19 cellular contexts compared by ENCODE assay signal in the genomic region with DNA sequence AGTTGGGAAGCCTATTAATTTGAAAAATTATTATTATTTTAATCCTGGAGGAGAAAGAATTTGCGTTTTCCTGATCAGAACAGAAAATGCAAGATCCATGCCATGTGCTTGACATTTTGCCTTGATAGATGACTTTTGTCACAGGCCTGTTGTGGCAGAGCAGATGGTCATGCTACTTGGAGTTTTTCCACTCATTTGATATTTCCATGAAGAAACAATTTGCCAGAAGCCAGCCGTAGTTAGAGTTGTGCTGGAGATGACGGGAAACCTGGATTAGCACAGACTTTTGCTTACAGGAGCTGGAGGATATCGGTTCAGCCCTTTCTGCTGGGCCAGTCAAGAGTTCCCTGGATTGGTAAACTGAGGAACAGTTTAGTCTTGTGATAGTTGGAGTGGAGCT. TPM values are rescaled to one million over a fixed set of nuclear protein-coding genes. Genes with fewer than 3 reads are reported as not detected.
DNase-seq lines count a peak whose midpoint lies in the region; ATAC-seq lines count a peak whose summit lies in the region.
"Had no signal": no experiment of that assay in that cellular context is flagged by ENCODE, and none has a peak within 500 bp of the region (broad histone marks: within the 10 kb centered on the region; RNA-seq: fewer than 3 reads in every experiment).

No MANE protein-coding gene starts in this region.

- no peaks in the 10 kb centered on the region for H3K36me3 ChIP-seq in endocrine pancreas (ENCODE audit: control insufficient read depth, insufficient read depth, low read length)
- H3K36me3 ChIP-seq: right atrium auricular region, upper lobe of right lung had no signal

- peak overlapping the region; percentile 4 for H3K9ac ChIP-seq in endocrine pancreas (ENCODE audit: control insufficient read depth, insufficient read depth, low read length)

- intact Hi-C loops in activated naive CD4-positive, alpha-beta T cell treated with anti-CD3 and anti-CD28 coated beads for 36 hours (cut with micrococcal nuclease), result loop anchor here (1.0 to 10.0 kb wide), 5 partner anchors 21 to 541 kb away; a partner anchor contains a TSS

- H3K27me3 Mint-ChIP-seq in activated naive CD4-positive, alpha-beta T cell treated with anti-CD3 and anti-CD28 coated beads for 36 hours (ENCODE audit: low read depth), result no peaks in the 10 kb centered on the region
- peaks cover 0 to 2% of the 10 kb centered on the region in 2 donors for H3K27me3 Mint-ChIP-seq in T-cell
- peaks cover 58 to 72% of the 10 kb centered on the region in 2 donors for H3K27me3 Mint-ChIP-seq in natural killer cell treated with Interleukin-12 subunit alpha and Interleukin-12 subunit beta and Interleukin-15 and Interleukin-18, amount 100 ng/mL, for 72 hours

- H3K4me1 ChIP-seq in endocrine pancreas (ENCODE audit: control insufficient read depth, insufficient read depth, low read length), result peaks cover 17% of the 10 kb centered on the region

- peak overlapping the region; percentile 93 for H3K27ac Mint-ChIP-seq in activated naive CD4-positive, alpha-beta T cell treated with anti-CD3 and anti-CD28 coated beads for 36 hours
- H3K27ac Mint-ChIP-seq in T-cell, result peak overlapping the region; percentile 92 to 99
- H3K27ac Mint-ChIP-seq in natural killer cell treated with Interleukin-12 subunit alpha and Interleukin-12 subunit beta and Interleukin-15 and Interleukin-18, amount 100 ng/mL, for 72 hours, result peak overlapping the region in 1 of 2 donors; percentile 52

- H3K4me3 ChIP-seq in endocrine pancreas (ENCODE audit: control insufficient read depth, insufficient read depth, low read length), result peak overlapping the region; percentile 37
- H3K4me3 ChIP-seq: lung, right atrium auricular region, upper lobe of right lung had no signal

- H3K27me3 ChIP-seq in endocrine pancreas (ENCODE audit: control insufficient read depth, insufficient read depth, low read length), result no peaks in the 10 kb centered on the region
- H3K27me3 ChIP-seq: right atrium auricular region, upper lobe of right lung had no signal

- CTCF ChIA-PET in activated naive CD4-positive, alpha-beta T cell treated with anti-CD3 and anti-CD28 coated beads for 36 hours (lab: Charles Lee), result interaction anchor here (1.1 to 3.6 kb wide), 10 partner anchors 14 to 90 kb away, joined by 4 to 43 read pairs (median 6); a partner anchor contains a TSS
- CTCF ChIA-PET in T-cell (lab: Charles Lee), result interaction anchor here in 1 of 2 donors (1.1 to 2.9 kb wide), 4 partner anchors 11 to 90 kb away, joined by 3 to 12 read pairs (median 8); a partner anchor contains a TSS

- H3K4me3 Mint-ChIP-seq in activated naive CD4-positive, alpha-beta T cell treated with anti-CD3 and anti-CD28 coated beads for 36 hours, result peak overlapping the region; percentile 60
- peak overlapping the region; percentile 61 to 100 (median 78) for H3K4me3 Mint-ChIP-seq in T-cell
- no peak overlapping the region for H3K4me3 Mint-ChIP-seq in natural killer cell treated with Interleukin-12 subunit alpha and Interleukin-12 subunit beta and Interleukin-15 and Interleukin-18, amount 100 ng/mL, for 72 hours
- H3K4me3 Mint-ChIP-seq: neural crest cell had no signal

- H3K9me3 Mint-ChIP-seq in activated naive CD4-positive, alpha-beta T cell treated with anti-CD3 and anti-CD28 coated beads for 36 hours, result no peaks in the 10 kb centered on the region
- H3K9me3 Mint-ChIP-seq in T-cell, result no peaks in the 10 kb centered on the region
- H3K9me3 Mint-ChIP-seq in natural killer cell treated with Interleukin-12 subunit alpha and Interleukin-12 subunit beta and Interleukin-15 and Interleukin-18, amount 100 ng/mL, for 72 hours, result no peaks in the 10 kb centered on the region
- H3K9me3 Mint-ChIP-seq: neural crest cell had no signal

- peaks cover 26% of the 10 kb centered on the region for H3K36me3 Mint-ChIP-seq in activated naive CD4-positive, alpha-beta T cell treated with anti-CD3 and anti-CD28 coated beads for 36 hours (ENCODE audit: low read depth)
- H3K36me3 Mint-ChIP-seq in T-cell, result peaks cover 52% of the 10 kb centered on the region
- H3K36me3 Mint-ChIP-seq in natural killer cell treated with Interleukin-12 subunit alpha and Interleukin-12 subunit beta and Interleukin-15 and Interleukin-18, amount 100 ng/mL, for 72 hours, result no peaks in the 10 kb centered on the region

- ATAC-seq in T-cell (replicated peaks in 1 of 4) (no peak), HG02759 (IDR thresholded peaks at IDR 0.05; ENCODE audit: unreplicated experiment) (no peak)
- no peak for ATAC-seq in natural killer cell treated with Interleukin-12 subunit alpha and Interleukin-12 subunit beta and Interleukin-15 and Interleukin-18, amount 100 ng/mL, for 72 hours
- ATAC-seq: upper lobe of right lung had no signal

- DNase-seq in activated naive CD4-positive, alpha-beta T cell treated with anti-CD3 and anti-CD28 coated beads for 36 hours, result no peak
- DNase-seq in activated naive CD4-positive, alpha-beta T cell (lab: John Stamatoyannopoulos, UW), result no peak
- no peak for DNase-seq in T-cell
- peak; percentile 58 for DNase-seq in superior temporal gyrus (ENCODE audit: extremely low spot score)
- no peak for DNase-seq in natural killer cell treated with Interleukin-12 subunit alpha and Interleukin-12 subunit beta and Interleukin-15 and Interleukin-18, amount 100 ng/mL, for 72 hours (ENCODE audit: low spot score)
- no peak for DNase-seq in AML-193 (lab: John Stamatoyannopoulos, UW)
- DNase-seq: activated CD4-positive, CD25-positive, alpha-beta regulatory T cell treated with anti-CD3 and anti-CD28 coated beads, Interleukin-2, amount 50 U/mL, for 72 hours; activated gamma-delta T cell treated with Interleukin-2 at 50 U/mL for 16 hours; Kasumi-1; NCI-H187 treated with DMSO at 0.1 percent for 48 hours; NCI-H748 treated with DMSO at 0.1 percent for 48 hours; stimulated activated CD4-positive, alpha-beta T cell treated with anti-CD3 and anti-CD28 coated beads, Interleukin-1b, Interleukin-23, amount 100 ng/mL, for 48 hours; upper lobe of right lung had no signal

- H3K4me1 Mint-ChIP-seq in activated naive CD4-positive, alpha-beta T cell treated with anti-CD3 and anti-CD28 coated beads for 36 hours (ENCODE audit: low read depth), result peaks cover 61% of the 10 kb centered on the region
- H3K4me1 Mint-ChIP-seq in T-cell, result peaks cover 71 to 87% (median 78%) of the 10 kb centered on the region in 3 donors
- H3K4me1 Mint-ChIP-seq in natural killer cell treated with Interleukin-12 subunit alpha and Interleukin-12 subunit beta and Interleukin-15 and Interleukin-18, amount 100 ng/mL, for 72 hours (ENCODE audit: low read depth in 2 of 2), result peaks cover 16 to 28% of the 10 kb centered on the region in 2 donors

- no peaks in the 10 kb centered on the region for H3K9me3 ChIP-seq in endocrine pancreas (ENCODE audit: control insufficient read depth, low read length)
- H3K9me3 ChIP-seq: right atrium auricular region, upper lobe of right lung had no signal

- POLR2A ChIA-PET in T-cell (lab: Charles Lee), result interaction anchor here in 1 of 2 donors (0.6 to 2.8 kb wide), 4 partner anchors 22 to 84 kb away, joined by 3 to 10 read pairs (median 4); no protein-coding TSS in a partner anchor

RNA-seq across cellular contexts. Expression of a gene that starts 3.2 kb away (rescaled TPM):
- total RNA-seq in activated naive CD4-positive, alpha-beta T cell treated with anti-CD3 and anti-CD28 coated beads for 36 hours, result 10 to 100 TPM; 70.8 to 71.9 TPM
- total RNA-seq in T-cell, result 100 to 1,000 TPM; 149 to 202 (median 186) TPM
- 1 to 10 TPM; 1.9 to 2.7 TPM for total RNA-seq in natural killer cell treated with Interleukin-12 subunit alpha and Interleukin-12 subunit beta and Interleukin-15 and Interleukin-18, amount 100 ng/mL, for 72 hours

RNA-seq across cellular contexts. Expression of a gene that starts 50.1 kb away (rescaled TPM):
- under 1 TPM; 0.20 to 0.31 TPM for total RNA-seq in activated naive CD4-positive, alpha-beta T cell treated with anti-CD3 and anti-CD28 coated beads for 36 hours
- under 1 TPM in 4 of 5 donors, not detected in 1; 0.13 to 0.23 (median 0.19) TPM for total RNA-seq in T-cell
- not detected for total RNA-seq in natural killer cell treated with Interleukin-12 subunit alpha and Interleukin-12 subunit beta and Interleukin-15 and Interleukin-18, amount 100 ng/mL, for 72 hours
- total RNA-seq: fibroblast of villous mesenchyme, neural crest cell had no signal

Comparison
In these comparisons a context has a peak if more than half of its experiments do, and no peak if none do; other contexts are left out.
1. RNA of a gene that starts 3.2 kb away (total RNA-seq): 149 to 202 TPM in T-cell and 70.8 to 71.9 TPM in activated naive CD4-positive, alpha-beta T cell treated with anti-CD3 and anti-CD28 coated beads for 36 hours; 1.9 to 2.7 TPM in natural killer cell treated with Interleukin-12 subunit alpha and Interleukin-12 subunit beta and Interleukin-15 and Interleukin-18, amount 100 ng/mL, for 72 hours; every median in the first group is over 10 times any median in the second.